20 cellular contexts compared by ENCODE assay signal in genomic region chrX:106585478-106585877, GRCh38.
"Had no signal": no experiment of that assay in that cellular context is flagged by ENCODE, and none has a peak within 500 bp of the region (broad histone marks: within the 10 kb centered on the region; RNA-seq: fewer than 3 reads in every experiment).

No MANE protein-coding gene starts in this region.

- H3K4me1 ChIP-seq: foreskin keratinocyte, gastroesophageal sphincter, heart left ventricle, neural progenitor cell, parathyroid adenoma, right lobe of liver, thyroid gland had no signal

- H3K27me3 Mint-ChIP-seq: effector memory CD8-positive, alpha-beta T cell; memory B cell; naive B cell; progenitor cell of endocrine pancreas had no signal

- H3K9ac ChIP-seq: neural progenitor cell, parathyroid adenoma had no signal

- H3K9me3 ChIP-seq: gastroesophageal sphincter, heart left ventricle, right lobe of liver, thyroid gland had no signal

- H3K4me3 Mint-ChIP-seq: effector memory CD8-positive, alpha-beta T cell; memory B cell; naive B cell; natural killer cell treated with Interleukin-12 subunit alpha and Interleukin-12 subunit beta and Interleukin-15 and Interleukin-18, amount 100 ng/mL, for 72 hours; neural progenitor cell; stimulated activated naive B cell treated with anti-CD40 and anti-IgM and Interleukin-4, amounts not matched to agents 10 μg/mL and 1 μg/mL and 100 μg/mL, for 72 hours; stimulated activated naive CD8-positive, alpha-beta T cell treated with anti-CD3 and anti-CD28 coated beads, Interleukin-15, Interleukin-2, amounts not matched to agents 100 ng/mL and 50 ng/mL, for 24 hours had no signal

- H3K9me3 Mint-ChIP-seq: effector memory CD8-positive, alpha-beta T cell; memory B cell; naive B cell; natural killer cell treated with Interleukin-12 subunit alpha and Interleukin-12 subunit beta and Interleukin-15 and Interleukin-18, amount 100 ng/mL, for 72 hours; stimulated activated naive B cell treated with anti-CD40 and anti-IgM and Interleukin-4, amounts not matched to agents 10 μg/mL and 1 μg/mL and 100 μg/mL, for 72 hours; stimulated activated naive CD8-positive, alpha-beta T cell treated with anti-CD3 and anti-CD28 coated beads, Interleukin-15, Interleukin-2, amounts not matched to agents 100 ng/mL and 50 ng/mL, for 24 hours had no signal

- H3K27ac Mint-ChIP-seq: effector memory CD8-positive, alpha-beta T cell; memory B cell; naive B cell; natural killer cell treated with Interleukin-12 subunit alpha and Interleukin-12 subunit beta and Interleukin-15 and Interleukin-18, amount 100 ng/mL, for 72 hours; neural progenitor cell; progenitor cell of endocrine pancreas; stimulated activated naive B cell treated with anti-CD40 and anti-IgM and Interleukin-4, amounts not matched to agents 10 μg/mL and 1 μg/mL and 100 μg/mL, for 72 hours; stimulated activated naive CD8-positive, alpha-beta T cell treated with anti-CD3 and anti-CD28 coated beads, Interleukin-15, Interleukin-2, amounts not matched to agents 100 ng/mL and 50 ng/mL, for 24 hours had no signal

- H3K4me3 ChIP-seq: gastroesophageal sphincter, heart left ventricle, hepatocyte, lung, neural progenitor cell, right lobe of liver, thyroid gland had no signal

- H3K27ac ChIP-seq: foreskin keratinocyte, gastroesophageal sphincter, heart left ventricle, hepatocyte, neural progenitor cell, parathyroid adenoma, right lobe of liver, thyroid gland had no signal

- H3K4me1 Mint-ChIP-seq: memory B cell; naive B cell; neural progenitor cell; stimulated activated naive B cell treated with anti-CD40 and anti-IgM and Interleukin-4, amounts not matched to agents 10 μg/mL and 1 μg/mL and 100 μg/mL, for 72 hours had no signal

- H3K36me3 ChIP-seq: gastroesophageal sphincter, heart left ventricle, neural progenitor cell, right lobe of liver, thyroid gland had no signal

- ATAC-seq: effector memory CD8-positive, alpha-beta T cell; foreskin keratinocyte; gastroesophageal sphincter; heart left ventricle; left ventricle myocardium superior; natural killer cell treated with Interleukin-12 subunit alpha and Interleukin-12 subunit beta and Interleukin-15 and Interleukin-18, amount 100 ng/mL, for 72 hours; stimulated activated naive B cell treated with anti-CD40 and anti-IgM and Interleukin-4, amounts not matched to agents 10 μg/mL and 1 μg/mL and 100 μg/mL, for 72 hours had no signal

- DNase-seq: cortex of kidney; effector memory CD8-positive, alpha-beta T cell; foreskin keratinocyte; heart left ventricle; kidney; left ventricle myocardium superior; naive B cell; right lobe of liver; stimulated activated naive B cell treated with anti-CD40 and anti-IgM and Interleukin-4, amounts not matched to agents 10 μg/mL and 1 μg/mL and 100 μg/mL, for 72 hours; thyroid gland; trophoblast cell had no signal

- H3K27me3 ChIP-seq: foreskin keratinocyte, gastroesophageal sphincter, hepatocyte, neural progenitor cell, right lobe of liver, thyroid gland had no signal

- H3K36me3 Mint-ChIP-seq: memory B cell; naive B cell; natural killer cell treated with Interleukin-12 subunit alpha and Interleukin-12 subunit beta and Interleukin-15 and Interleukin-18, amount 100 ng/mL, for 72 hours; neural progenitor cell; stimulated activated naive B cell treated with anti-CD40 and anti-IgM and Interleukin-4, amounts not matched to agents 10 μg/mL and 1 μg/mL and 100 μg/mL, for 72 hours had no signal
